9 cellular contexts compared by ENCODE assay signal in the genomic region with DNA sequence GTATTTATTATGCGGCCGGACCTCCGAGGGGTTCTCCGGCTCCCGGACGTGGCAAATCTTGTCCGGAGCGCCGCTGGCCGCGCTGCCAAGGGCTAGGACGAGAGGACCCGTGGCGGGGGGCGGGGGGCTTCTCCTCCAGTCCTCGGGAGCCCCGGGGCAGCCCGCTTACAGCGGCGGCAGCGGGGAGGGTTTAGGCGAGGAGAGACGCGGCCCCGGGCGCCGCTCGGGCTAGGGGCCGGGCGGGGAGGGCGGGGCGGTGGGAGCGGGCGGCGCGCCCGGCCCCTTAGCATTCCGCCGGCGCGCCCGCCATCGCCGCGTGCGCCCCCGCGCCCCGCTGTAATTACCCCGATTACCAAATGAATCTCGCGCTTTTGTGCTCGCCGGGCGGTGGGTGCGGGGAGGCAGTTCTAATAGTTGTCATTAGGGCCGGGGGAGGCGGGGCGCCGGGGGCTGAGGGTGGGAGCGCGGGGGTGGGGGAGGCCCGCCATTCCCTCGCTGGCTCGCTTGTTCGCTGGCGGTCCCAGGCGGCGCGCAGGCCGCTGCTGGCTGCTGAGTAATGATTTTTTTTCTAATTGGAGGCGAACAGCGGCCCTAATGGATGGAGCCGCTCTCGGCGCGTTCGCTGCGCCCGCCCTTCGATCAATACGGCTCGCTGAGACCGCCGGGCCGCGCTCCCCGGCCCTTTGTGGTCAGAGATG.
A peak's percentile ranks its signal among the peaks of the same experiment; 100 is the strongest.
DNase-seq lines count a peak whose midpoint lies in the region; ATAC-seq and TF ChIP-seq lines count a peak whose summit lies in the region.
"Had no signal": no experiment of that assay in that cellular context is flagged by ENCODE, and none has a peak within 500 bp of the region (broad histone marks: within the 10 kb centered on the region; RNA-seq: fewer than 3 reads in every experiment).

No MANE protein-coding gene starts in this region.

- H3K79me2 ChIP-seq in OCI-LY7 (ENCODE audit: insufficient read depth, low read depth, low read length) = no peaks in the 10 kb centered on the region

- no peaks in the 10 kb centered on the region for H3K9me3 ChIP-seq in esophagus squamous epithelium
- no peaks in the 10 kb centered on the region for H3K9me3 ChIP-seq in OCI-LY7 (ENCODE audit: low read length)
- H3K9me3 ChIP-seq: neutrophil had no signal

- peaks cover 42% of the 10 kb centered on the region for H3K27me3 Mint-ChIP-seq in progenitor cell of endocrine pancreas

- peak overlapping the region; percentile 61 for H3K4me3 Mint-ChIP-seq in progenitor cell of endocrine pancreas (ENCODE audit: low read depth)

- WGBS in esophagus squamous epithelium, 2 donors = 0 to 22% methylated on average over 1 to 7 of the region's 88 CpGs

- DNase-seq in DMS53 (lab: John Stamatoyannopoulos, UW) (peak; percentile 63), DMS53 treated with DMSO at 0.1 percent for 48 hours (lab: John Stamatoyannopoulos, UW; ENCODE audit: unreplicated experiment) (no peak), SW480 (ENCODE audit: low spot score) (peak; percentile 33), esophagus squamous epithelium (lab: John Stamatoyannopoulos, UW) (no peak), progenitor cell of endocrine pancreas (ENCODE audit: low spot score, unreplicated experiment) (peak; percentile 48), OCI-LY7 (ENCODE audit: low spot score) (no peak), DMS79 treated with DMSO at 0.1 percent for 48 hours (lab: John Stamatoyannopoulos, UW) (no peak)

- H3K27me3 ChIP-seq in esophagus squamous epithelium = peaks cover 0 to 16% (median 0%) of the 10 kb centered on the region in 4 donors

- no peaks in the 10 kb centered on the region for H3K9me2 ChIP-seq in OCI-LY7 (ENCODE audit: insufficient read depth, low read length)

- POLR2A ChIA-PET in OCI-LY7 (lab: Charles Lee) = no interaction called here

- no peaks in the 10 kb centered on the region for H3K9me3 Mint-ChIP-seq in progenitor cell of endocrine pancreas (ENCODE audit: low read depth)

- no peak for TF ChIP-seq POLR2A in esophagus squamous epithelium (IDR thresholded peaks at IDR 0.05)

- peaks cover 15% of the 10 kb centered on the region for H3K4me1 Mint-ChIP-seq in progenitor cell of endocrine pancreas (ENCODE audit: low read depth)

- ATAC-seq in HG03457 (IDR thresholded peaks at IDR 0.05; ENCODE audit: unreplicated experiment) = no peak

- H3K36me3 Mint-ChIP-seq in progenitor cell of endocrine pancreas (ENCODE audit: insufficient read depth) = no peaks in the 10 kb centered on the region

- CTCF ChIA-PET in OCI-LY7 (lab: Charles Lee; ENCODE audit: unreplicated experiment) = no interaction called here

- no peak overlapping the region for H3K27ac Mint-ChIP-seq in progenitor cell of endocrine pancreas

- H3K4me2 ChIP-seq in OCI-LY7 (ENCODE audit: low read length) = no peak overlapping the region

- H3K36me3 ChIP-seq in esophagus squamous epithelium (no peaks in the 10 kb centered on the region), OCI-LY7 (ENCODE audit: insufficient read depth, low read length) (no peaks in the 10 kb centered on the region)
- H3K36me3 ChIP-seq: neutrophil had no signal

- no TSS peak for BruUV-seq in OCI-LY7 (replicated peaks; lab: Mats Ljungman, UMichigan)

- TF ChIP-seq CTCF in esophagus squamous epithelium (IDR thresholded peaks at IDR 0.05) = no peak
- no peak for TF ChIP-seq CTCF in progenitor cell of endocrine pancreas (IDR thresholded peaks at IDR 0.05; ENCODE audit: unreplicated experiment)
- no peak for TF ChIP-seq CTCF in OCI-LY7 (conservative IDR thresholded peaks at IDR 0.05; ENCODE audit: low read length)

- H2AFZ ChIP-seq in OCI-LY7 (ENCODE audit: low read length) = no peak overlapping the region

- intact Hi-C loops in esophagus squamous epithelium (cut with DNase I) = no loop called here
- intact Hi-C loops in OCI-LY7 (cut with micrococcal nuclease; ENCODE audit: unreplicated experiment) = no loop called here

- H3K4me1 ChIP-seq in esophagus squamous epithelium = peaks cover 0 to 16% (median 0%) of the 10 kb centered on the region in 3 donors
- peaks cover 23% of the 10 kb centered on the region for H3K4me1 ChIP-seq in OCI-LY7 (ENCODE audit: insufficient read depth, low read length, poor library complexity, severe bottlenecking)

- H4K20me1 ChIP-seq in OCI-LY7 (ENCODE audit: insufficient read depth, low read length) = no peaks in the 10 kb centered on the region

- H3K27ac ChIP-seq in esophagus squamous epithelium = no peak overlapping the region
- H3K27ac ChIP-seq in OCI-LY7 (ENCODE audit: low read depth, low read length, poor library complexity, severe bottlenecking) = no peak overlapping the region
- H3K27ac ChIP-seq: neutrophil had no signal

- peak overlapping the region; percentile 23 to 61 (median 38) for H3K4me3 ChIP-seq in esophagus squamous epithelium
- no peak overlapping the region for H3K4me3 ChIP-seq in OCI-LY7 (ENCODE audit: low read depth, low read length, poor library complexity, severe bottlenecking)

Comparison
In these comparisons a context has a peak if more than half of its experiments do, and no peak if none do; other contexts are left out.
1. DNase-seq: peak in DMS53 (single experiment), SW480 (single experiment) and progenitor cell of endocrine pancreas (single experiment); none in DMS53 treated with DMSO at 0.1 percent for 48 hours (single experiment), esophagus squamous epithelium (single experiment), OCI-LY7 (single experiment) and DMS79 treated with DMSO at 0.1 percent for 48 hours (single experiment).